ENCODE assay signal across 27 cellular contexts in the genomic region with DNA sequence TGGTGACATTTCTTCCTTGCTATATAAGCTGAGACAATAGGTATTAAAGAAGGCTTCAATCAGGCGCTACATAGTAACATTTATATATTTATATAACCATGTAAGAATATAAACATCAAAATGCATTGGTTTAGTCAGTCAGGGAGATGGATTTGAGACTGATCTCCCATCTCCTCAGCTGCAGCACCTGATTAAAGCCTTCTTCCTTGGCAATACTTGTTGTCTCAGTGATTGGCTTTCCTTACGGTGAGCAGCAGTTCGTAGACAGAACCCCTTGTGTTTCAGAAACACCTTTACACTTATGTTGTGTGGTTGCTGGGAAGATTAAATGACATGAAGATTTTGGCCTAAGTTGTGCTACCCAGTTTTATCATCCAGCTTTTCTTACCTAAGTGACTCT.
"Had no signal": no experiment of that assay in that cellular context is flagged by ENCODE, and none has a peak within 500 bp of the region (broad histone marks: within the 10 kb centered on the region; RNA-seq: fewer than 3 reads in every experiment).

No MANE protein-coding gene starts in this region.

- ATAC-seq: left cardiac atrium; left lung; lower lobe of right lung; naive thymus-derived CD8-positive, alpha-beta T cell; psoas muscle; stimulated activated effector memory CD8-positive, alpha-beta T cell treated with anti-CD3 and anti-CD28 coated beads, Interleukin-12 subunit alpha, Interleukin-12 subunit beta, amount 100 ng/mL, for 72 hours had no signal

- DNase-seq: hippocampal formation; kidney glomerular epithelial cell; left cardiac atrium; left lung; lower lobe of right lung; mesendoderm; naive thymus-derived CD8-positive, alpha-beta T cell; nucleus accumbens; psoas muscle; sigmoid colon; small intestine; spleen; stimulated activated CD4-positive, alpha-beta T cell treated with anti-CD3 and anti-CD28 coated beads, Interleukin-4, amount 100 ng/mL, for 24 hours; stimulated activated naive CD4-positive, alpha-beta T cell; tibial artery; trophoblast cell; uterus had no signal

- H3K4me3 Mint-ChIP-seq: mesothelial cell of epicardium; naive thymus-derived CD8-positive, alpha-beta T cell; nephron; neural crest cell; stimulated activated effector memory CD8-positive, alpha-beta T cell treated with anti-CD3 and anti-CD28 coated beads, Interleukin-12 subunit alpha, Interleukin-12 subunit beta, amount 100 ng/mL, for 72 hours; stimulated activated naive CD8-positive, alpha-beta T cell treated with anti-CD3 and anti-CD28 coated beads, Interleukin-15, Interleukin-2, amounts not matched to agents 100 ng/mL and 50 ng/mL, for 24 hours had no signal

- H2AFZ ChIP-seq: parathyroid adenoma had no signal

- H3K4me1 ChIP-seq: left lung, lower lobe of right lung, parathyroid adenoma, psoas muscle, right atrium auricular region, sigmoid colon, spleen, suprapubic skin, tibial artery, uterus had no signal

- H3K9me3 ChIP-seq: psoas muscle, suprapubic skin, uterus had no signal

- H3K9ac ChIP-seq: parathyroid adenoma had no signal

- H3K4me1 Mint-ChIP-seq: neural crest cell; stimulated activated effector memory CD8-positive, alpha-beta T cell treated with anti-CD3 and anti-CD28 coated beads, Interleukin-12 subunit alpha, Interleukin-12 subunit beta, amount 100 ng/mL, for 72 hours had no signal

- H3K36me3 Mint-ChIP-seq: mesothelial cell of epicardium; stimulated activated effector memory CD8-positive, alpha-beta T cell treated with anti-CD3 and anti-CD28 coated beads, Interleukin-12 subunit alpha, Interleukin-12 subunit beta, amount 100 ng/mL, for 72 hours had no signal

- H3K27ac Mint-ChIP-seq: mesothelial cell of epicardium; naive thymus-derived CD8-positive, alpha-beta T cell; nephron; stimulated activated effector memory CD8-positive, alpha-beta T cell treated with anti-CD3 and anti-CD28 coated beads, Interleukin-12 subunit alpha, Interleukin-12 subunit beta, amount 100 ng/mL, for 72 hours; stimulated activated naive CD8-positive, alpha-beta T cell treated with anti-CD3 and anti-CD28 coated beads, Interleukin-15, Interleukin-2, amounts not matched to agents 100 ng/mL and 50 ng/mL, for 24 hours had no signal

- H3K4me3 ChIP-seq: left lung, lower lobe of right lung, psoas muscle, right atrium auricular region, sigmoid colon, spleen, suprapubic skin, thoracic aorta, tibial artery, uterus had no signal

- FAIRE-seq: keratinocyte, small intestine had no signal

- H3K36me3 ChIP-seq: left lung, lower lobe of right lung, right atrium auricular region, sigmoid colon, spleen, suprapubic skin, thoracic aorta, tibial artery, uterus had no signal

- H3K27me3 ChIP-seq: left lung, right atrium auricular region, sigmoid colon, spleen, suprapubic skin, tibial artery, uterus had no signal

- H3K27ac ChIP-seq: left lung, lower lobe of right lung, parathyroid adenoma, psoas muscle, right atrium auricular region, sigmoid colon, spleen, suprapubic skin, thoracic aorta, tibial artery, uterus had no signal

- H3K79me2 ChIP-seq: parathyroid adenoma had no signal
